In the genomic region with DNA sequence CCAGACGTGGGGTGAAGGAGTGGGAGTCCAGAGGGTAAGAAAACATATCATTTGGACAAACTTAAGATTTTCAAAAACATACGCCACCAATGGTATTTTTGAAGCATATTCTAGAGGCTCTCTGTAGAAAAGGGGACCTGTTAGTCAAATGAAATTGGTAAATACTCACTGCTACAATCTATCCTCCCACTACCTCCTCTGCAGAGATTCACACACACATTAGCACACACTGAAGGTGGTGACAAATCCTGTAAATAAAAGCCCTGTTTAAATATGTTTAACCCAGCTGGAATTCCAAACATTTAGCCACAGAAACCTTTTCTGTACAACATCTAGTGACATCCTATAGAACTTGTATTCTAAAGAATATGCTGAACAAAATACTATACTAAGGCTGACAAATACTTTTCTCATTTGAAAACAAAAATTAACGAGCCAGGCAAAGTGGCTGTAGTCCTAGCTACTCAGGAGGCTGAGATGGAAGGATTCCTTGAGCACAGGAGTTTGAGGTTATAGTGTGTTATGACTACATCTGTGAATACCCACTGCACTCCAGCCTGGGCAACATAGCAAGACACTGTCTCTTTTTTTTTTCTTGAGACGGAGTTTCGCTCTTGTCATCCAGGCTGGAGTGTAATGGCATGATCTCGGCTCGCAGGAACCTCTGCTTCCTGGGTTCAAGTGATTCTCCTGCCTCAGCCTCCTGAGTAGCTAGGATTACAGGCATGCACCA, we compare ENCODE assay signal across 1 cellular context.
TF ChIP-seq lines count a peak whose summit lies in the region.

No MANE protein-coding gene starts in this region.

TF ChIP-seq in HepG2, 621 proteins besides CTCF, POLR2A, EP300 and RAD21 (continued from another document):
- TF ChIP-seq, protein P1, sequence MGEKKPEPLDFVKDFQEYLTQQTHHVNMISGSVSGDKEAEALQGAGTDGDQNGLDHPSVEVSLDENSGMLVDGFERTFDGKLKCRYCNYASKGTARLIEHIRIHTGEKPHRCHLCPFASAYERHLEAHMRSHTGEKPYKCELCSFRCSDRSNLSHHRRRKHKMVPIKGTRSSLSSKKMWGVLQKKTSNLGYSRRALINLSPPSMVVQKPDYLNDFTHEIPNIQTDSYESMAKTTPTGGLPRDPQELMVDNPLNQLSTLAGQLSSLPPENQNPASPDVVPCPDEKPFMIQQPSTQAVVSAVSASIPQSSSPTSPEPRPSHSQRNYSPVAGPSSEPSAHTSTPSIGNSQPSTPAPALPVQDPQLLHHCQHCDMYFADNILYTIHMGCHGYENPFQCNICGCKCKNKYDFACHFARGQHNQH (CRISPR knock-in tag; IDR thresholded peaks at IDR 0.05), result no peak
- TF ChIP-seq ZFAT (CRISPR knock-in tag; conservative IDR thresholded peaks at IDR 0.05) (no peak), WIZ (CRISPR knock-in tag; IDR thresholded peaks at IDR 0.05) (no peak), ASH2L (IDR thresholded peaks at IDR 0.05; ENCODE audit: insufficient read length, low read depth, low read length) (no peak), KLF16 (CRISPR knock-in tag; IDR thresholded peaks at IDR 0.05) (no peak; a peak in 1 of 4 replicates), ZNF333 (CRISPR knock-in tag; IDR thresholded peaks at IDR 0.05; ENCODE audit: borderline replicate concordance) (no peak), ZNF138 (CRISPR knock-in tag; IDR thresholded peaks at IDR 0.05; ENCODE audit: low read depth) (no peak), NCOA1 (CRISPR knock-in tag; IDR thresholded peaks at IDR 0.05) (no peak), ZNF780A (CRISPR knock-in tag; IDR thresholded peaks at IDR 0.05) (no peak), ZFP41 (CRISPR knock-in tag; IDR thresholded peaks at IDR 0.05; ENCODE audit: borderline replicate concordance) (no peak), ZNF34 (CRISPR knock-in tag; IDR thresholded peaks at IDR 0.05; ENCODE audit: borderline replicate concordance) (no peak), ZNF12 (CRISPR knock-in tag; IDR thresholded peaks at IDR 0.05) (no peak), JUND (CRISPR knock-in tag; IDR thresholded peaks at IDR 0.05) (no peak), TAF1 (CRISPR knock-in tag; IDR thresholded peaks at IDR 0.05) (no peak), KDM4B (CRISPR knock-in tag; IDR thresholded peaks at IDR 0.05) (no peak), CHD4 (IDR thresholded peaks at IDR 0.05; ENCODE audit: borderline replicate concordance, low read length) (no peak), ARNT (IDR thresholded peaks at IDR 0.05) (no peak), XBP1 (CRISPR knock-in tag; IDR thresholded peaks at IDR 0.05) (no peak), XRCC5 (optimal IDR thresholded peaks at IDR 0.05; ENCODE audit: low read length) (no peak), YY1 (IDR thresholded peaks at IDR 0.05; ENCODE audit: insufficient read depth, insufficient replicate concordance, low read depth, low read length) (no peak), ZNF251 (CRISPR knock-in tag; IDR thresholded peaks at IDR 0.05) (no peak), ZNF724P (CRISPR knock-in tag; IDR thresholded peaks at IDR 0.05; ENCODE audit: borderline replicate concordance) (no peak), ZNF337 (CRISPR knock-in tag; IDR thresholded peaks at IDR 0.05; ENCODE audit: borderline replicate concordance, low read depth) (no peak)
- TF ChIP-seq, protein P2, sequence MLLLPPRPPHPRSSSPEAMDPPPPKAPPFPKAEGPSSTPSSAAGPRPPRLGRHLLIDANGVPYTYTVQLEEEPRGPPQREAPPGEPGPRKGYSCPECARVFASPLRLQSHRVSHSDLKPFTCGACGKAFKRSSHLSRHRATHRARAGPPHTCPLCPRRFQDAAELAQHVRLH (CRISPR knock-in tag; IDR thresholded peaks at IDR 0.05; ENCODE audit: borderline replicate concordance, low read depth), result no peak
- TF ChIP-seq, protein P3, sequence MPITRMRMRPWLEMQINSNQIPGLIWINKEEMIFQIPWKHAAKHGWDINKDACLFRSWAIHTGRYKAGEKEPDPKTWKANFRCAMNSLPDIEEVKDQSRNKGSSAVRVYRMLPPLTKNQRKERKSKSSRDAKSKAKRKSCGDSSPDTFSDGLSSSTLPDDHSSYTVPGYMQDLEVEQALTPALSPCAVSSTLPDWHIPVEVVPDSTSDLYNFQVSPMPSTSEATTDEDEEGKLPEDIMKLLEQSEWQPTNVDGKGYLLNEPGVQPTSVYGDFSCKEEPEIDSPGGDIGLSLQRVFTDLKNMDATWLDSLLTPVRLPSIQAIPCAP (CRISPR knock-in tag; IDR thresholded peaks at IDR 0.05; ENCODE audit: low read depth), result no peak
- TF ChIP-seq, protein P4, sequence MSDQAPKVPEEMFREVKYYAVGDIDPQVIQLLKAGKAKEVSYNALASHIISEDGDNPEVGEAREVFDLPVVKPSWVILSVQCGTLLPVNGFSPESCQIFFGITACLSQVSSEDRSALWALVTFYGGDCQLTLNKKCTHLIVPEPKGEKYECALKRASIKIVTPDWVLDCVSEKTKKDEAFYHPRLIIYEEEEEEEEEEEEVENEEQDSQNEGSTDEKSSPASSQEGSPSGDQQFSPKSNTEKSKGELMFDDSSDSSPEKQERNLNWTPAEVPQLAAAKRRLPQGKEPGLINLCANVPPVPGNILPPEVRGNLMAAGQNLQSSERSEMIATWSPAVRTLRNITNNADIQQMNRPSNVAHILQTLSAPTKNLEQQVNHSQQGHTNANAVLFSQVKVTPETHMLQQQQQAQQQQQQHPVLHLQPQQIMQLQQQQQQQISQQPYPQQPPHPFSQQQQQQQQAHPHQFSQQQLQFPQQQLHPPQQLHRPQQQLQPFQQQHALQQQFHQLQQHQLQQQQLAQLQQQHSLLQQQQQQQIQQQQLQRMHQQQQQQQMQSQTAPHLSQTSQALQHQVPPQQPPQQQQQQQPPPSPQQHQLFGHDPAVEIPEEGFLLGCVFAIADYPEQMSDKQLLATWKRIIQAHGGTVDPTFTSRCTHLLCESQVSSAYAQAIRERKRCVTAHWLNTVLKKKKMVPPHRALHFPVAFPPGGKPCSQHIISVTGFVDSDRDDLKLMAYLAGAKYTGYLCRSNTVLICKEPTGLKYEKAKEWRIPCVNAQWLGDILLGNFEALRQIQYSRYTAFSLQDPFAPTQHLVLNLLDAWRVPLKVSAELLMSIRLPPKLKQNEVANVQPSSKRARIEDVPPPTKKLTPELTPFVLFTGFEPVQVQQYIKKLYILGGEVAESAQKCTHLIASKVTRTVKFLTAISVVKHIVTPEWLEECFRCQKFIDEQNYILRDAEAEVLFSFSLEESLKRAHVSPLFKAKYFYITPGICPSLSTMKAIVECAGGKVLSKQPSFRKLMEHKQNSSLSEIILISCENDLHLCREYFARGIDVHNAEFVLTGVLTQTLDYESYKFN (CRISPR knock-in tag; conservative IDR thresholded peaks at IDR 0.05), result peak; percentile 74
- TF ChIP-seq, protein P5, sequence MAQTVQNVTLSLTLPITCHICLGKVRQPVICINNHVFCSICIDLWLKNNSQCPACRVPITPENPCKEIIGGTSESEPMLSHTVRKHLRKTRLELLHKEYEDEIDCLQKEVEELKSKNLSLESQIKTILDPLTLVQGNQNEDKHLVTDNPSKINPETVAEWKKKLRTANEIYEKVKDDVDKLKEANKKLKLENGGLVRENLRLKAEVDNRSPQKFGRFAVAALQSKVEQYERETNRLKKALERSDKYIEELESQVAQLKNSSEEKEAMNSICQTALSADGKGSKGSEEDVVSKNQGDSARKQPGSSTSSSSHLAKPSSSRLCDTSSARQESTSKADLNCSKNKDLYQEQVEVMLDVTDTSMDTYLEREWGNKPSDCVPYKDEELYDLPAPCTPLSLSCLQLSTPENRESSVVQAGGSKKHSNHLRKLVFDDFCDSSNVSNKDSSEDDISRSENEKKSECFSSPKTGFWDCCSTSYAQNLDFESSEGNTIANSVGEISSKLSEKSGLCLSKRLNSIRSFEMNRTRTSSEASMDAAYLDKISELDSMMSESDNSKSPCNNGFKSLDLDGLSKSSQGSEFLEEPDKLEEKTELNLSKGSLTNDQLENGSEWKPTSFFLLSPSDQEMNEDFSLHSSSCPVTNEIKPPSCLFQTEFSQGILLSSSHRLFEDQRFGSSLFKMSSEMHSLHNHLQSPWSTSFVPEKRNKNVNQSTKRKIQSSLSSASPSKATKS (CRISPR knock-in tag; IDR thresholded peaks at IDR 0.05), result no peak
- TF ChIP-seq, protein P6, sequence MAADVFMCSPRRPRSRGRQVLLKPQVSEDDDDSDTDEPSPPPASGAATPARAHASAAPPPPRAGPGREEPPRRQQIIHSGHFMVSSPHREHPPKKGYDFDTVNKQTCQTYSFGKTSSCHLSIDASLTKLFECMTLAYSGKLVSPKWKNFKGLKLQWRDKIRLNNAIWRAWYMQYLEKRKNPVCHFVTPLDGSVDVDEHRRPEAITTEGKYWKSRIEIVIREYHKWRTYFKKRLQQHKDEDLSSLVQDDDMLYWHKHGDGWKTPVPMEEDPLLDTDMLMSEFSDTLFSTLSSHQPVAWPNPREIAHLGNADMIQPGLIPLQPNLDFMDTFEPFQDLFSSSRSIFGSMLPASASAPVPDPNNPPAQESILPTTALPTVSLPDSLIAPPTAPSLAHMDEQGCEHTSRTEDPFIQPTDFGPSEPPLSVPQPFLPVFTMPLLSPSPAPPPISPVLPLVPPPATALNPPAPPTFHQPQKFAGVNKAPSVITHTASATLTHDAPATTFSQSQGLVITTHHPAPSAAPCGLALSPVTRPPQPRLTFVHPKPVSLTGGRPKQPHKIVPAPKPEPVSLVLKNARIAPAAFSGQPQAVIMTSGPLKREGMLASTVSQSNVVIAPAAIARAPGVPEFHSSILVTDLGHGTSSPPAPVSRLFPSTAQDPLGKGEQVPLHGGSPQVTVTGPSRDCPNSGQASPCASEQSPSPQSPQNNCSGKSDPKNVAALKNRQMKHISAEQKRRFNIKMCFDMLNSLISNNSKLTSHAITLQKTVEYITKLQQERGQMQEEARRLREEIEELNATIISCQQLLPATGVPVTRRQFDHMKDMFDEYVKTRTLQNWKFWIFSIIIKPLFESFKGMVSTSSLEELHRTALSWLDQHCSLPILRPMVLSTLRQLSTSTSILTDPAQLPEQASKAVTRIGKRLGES (CRISPR knock-in tag; IDR thresholded peaks at IDR 0.05; ENCODE audit: borderline replicate concordance), result no peak
- TF ChIP-seq, protein P7, sequence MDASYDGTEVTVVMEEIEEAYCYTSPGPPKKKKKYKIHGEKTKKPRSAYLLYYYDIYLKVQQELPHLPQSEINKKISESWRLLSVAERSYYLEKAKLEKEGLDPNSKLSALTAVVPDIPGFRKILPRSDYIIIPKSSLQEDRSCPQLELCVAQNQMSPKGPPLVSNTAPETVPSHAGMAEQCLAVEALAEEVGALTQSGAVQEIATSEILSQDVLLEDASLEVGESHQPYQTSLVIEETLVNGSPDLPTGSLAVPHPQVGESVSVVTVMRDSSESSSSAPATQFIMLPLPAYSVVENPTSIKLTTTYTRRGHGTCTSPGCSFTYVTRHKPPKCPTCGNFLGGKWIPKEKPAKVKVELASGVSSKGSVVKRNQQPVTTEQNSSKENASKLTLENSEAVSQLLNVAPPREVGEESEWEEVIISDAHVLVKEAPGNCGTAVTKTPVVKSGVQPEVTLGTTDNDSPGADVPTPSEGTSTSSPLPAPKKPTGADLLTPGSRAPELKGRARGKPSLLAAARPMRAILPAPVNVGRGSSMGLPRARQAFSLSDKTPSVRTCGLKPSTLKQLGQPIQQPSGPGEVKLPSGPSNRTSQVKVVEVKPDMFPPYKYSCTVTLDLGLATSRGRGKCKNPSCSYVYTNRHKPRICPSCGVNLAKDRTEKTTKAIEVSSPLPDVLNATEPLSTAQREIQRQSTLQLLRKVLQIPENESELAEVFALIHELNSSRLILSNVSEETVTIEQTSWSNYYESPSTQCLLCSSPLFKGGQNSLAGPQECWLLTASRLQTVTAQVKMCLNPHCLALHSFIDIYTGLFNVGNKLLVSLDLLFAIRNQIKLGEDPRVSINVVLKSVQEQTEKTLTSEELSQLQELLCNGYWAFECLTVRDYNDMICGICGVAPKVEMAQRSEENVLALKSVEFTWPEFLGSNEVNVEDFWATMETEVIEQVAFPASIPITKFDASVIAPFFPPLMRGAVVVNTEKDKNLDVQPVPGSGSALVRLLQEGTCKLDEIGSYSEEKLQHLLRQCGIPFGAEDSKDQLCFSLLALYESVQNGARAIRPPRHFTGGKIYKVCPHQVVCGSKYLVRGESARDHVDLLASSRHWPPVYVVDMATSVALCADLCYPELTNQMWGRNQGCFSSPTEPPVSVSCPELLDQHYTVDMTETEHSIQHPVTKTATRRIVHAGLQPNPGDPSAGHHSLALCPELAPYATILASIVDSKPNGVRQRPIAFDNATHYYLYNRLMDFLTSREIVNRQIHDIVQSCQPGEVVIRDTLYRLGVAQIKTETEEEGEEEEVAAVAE (CRISPR knock-in tag; IDR thresholded peaks at IDR 0.05; ENCODE audit: borderline replicate concordance), result no peak
- TF ChIP-seq, protein P8, sequence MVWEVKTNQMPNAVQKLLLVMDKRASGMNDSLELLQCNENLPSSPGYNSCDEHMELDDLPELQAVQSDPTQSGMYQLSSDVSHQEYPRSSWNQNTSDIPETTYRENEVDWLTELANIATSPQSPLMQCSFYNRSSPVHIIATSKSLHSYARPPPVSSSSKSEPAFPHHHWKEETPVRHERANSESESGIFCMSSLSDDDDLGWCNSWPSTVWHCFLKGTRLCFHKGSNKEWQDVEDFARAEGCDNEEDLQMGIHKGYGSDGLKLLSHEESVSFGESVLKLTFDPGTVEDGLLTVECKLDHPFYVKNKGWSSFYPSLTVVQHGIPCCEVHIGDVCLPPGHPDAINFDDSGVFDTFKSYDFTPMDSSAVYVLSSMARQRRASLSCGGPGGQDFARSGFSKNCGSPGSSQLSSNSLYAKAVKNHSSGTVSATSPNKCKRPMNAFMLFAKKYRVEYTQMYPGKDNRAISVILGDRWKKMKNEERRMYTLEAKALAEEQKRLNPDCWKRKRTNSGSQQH (CRISPR knock-in tag; IDR thresholded peaks at IDR 0.05; ENCODE audit: low read depth), result no peak
- TF ChIP-seq, protein P9, sequence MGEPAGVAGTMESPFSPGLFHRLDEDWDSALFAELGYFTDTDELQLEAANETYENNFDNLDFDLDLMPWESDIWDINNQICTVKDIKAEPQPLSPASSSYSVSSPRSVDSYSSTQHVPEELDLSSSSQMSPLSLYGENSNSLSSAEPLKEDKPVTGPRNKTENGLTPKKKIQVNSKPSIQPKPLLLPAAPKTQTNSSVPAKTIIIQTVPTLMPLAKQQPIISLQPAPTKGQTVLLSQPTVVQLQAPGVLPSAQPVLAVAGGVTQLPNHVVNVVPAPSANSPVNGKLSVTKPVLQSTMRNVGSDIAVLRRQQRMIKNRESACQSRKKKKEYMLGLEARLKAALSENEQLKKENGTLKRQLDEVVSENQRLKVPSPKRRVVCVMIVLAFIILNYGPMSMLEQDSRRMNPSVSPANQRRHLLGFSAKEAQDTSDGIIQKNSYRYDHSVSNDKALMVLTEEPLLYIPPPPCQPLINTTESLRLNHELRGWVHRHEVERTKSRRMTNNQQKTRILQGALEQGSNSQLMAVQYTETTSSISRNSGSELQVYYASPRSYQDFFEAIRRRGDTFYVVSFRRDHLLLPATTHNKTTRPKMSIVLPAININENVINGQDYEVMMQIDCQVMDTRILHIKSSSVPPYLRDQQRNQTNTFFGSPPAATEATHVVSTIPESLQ (CRISPR knock-in tag; conservative IDR thresholded peaks at IDR 0.05), result no peak
- TF ChIP-seq, protein P10, sequence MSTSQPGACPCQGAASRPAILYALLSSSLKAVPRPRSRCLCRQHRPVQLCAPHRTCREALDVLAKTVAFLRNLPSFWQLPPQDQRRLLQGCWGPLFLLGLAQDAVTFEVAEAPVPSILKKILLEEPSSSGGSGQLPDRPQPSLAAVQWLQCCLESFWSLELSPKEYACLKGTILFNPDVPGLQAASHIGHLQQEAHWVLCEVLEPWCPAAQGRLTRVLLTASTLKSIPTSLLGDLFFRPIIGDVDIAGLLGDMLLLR (CRISPR knock-in tag; IDR thresholded peaks at IDR 0.05), result no peak
